8 cellular contexts compared by ENCODE assay signal in genomic region chr5:177472460-177473441, GRCh38. TPM values are rescaled to one million over a fixed set of nuclear protein-coding genes. Genes with fewer than 3 reads are reported as not detected.
DNase-seq lines count a peak whose midpoint lies in the region; ATAC-seq and TF ChIP-seq lines count a peak whose summit lies in the region.

No MANE protein-coding gene starts in this region.

- peak overlapping the region; percentile 92 for H3K27ac Mint-ChIP-seq in GM23338
- H3K27ac Mint-ChIP-seq in activated naive CD8-positive, alpha-beta T cell, result peak overlapping the region; percentile 67

- no peaks in the 10 kb centered on the region for H3K9me3 Mint-ChIP-seq in GM23338
- H3K9me3 Mint-ChIP-seq in activated naive CD8-positive, alpha-beta T cell (ENCODE audit: low read depth), result no peaks in the 10 kb centered on the region

- H3K4me3 ChIP-seq in GM23338 (peak overlapping the region; percentile 97), PC-3 (ENCODE audit: low read length) (peak overlapping the region; percentile 90), iPS-15b (ENCODE audit: low read depth, low read length) (peak overlapping the region; percentile 81)

- H3K9me3 ChIP-seq in PC-3 (ENCODE audit: low read length) (no peaks in the 10 kb centered on the region), iPS-15b (ENCODE audit: control insufficient read depth, insufficient read depth, low read length) (no peaks in the 10 kb centered on the region)

- peaks cover 35% of the 10 kb centered on the region for H3F3A ChIP-seq in GM23338 (replicated peaks; ENCODE audit: low read depth)
- no peaks in the 10 kb centered on the region for H3F3A ChIP-seq in PC-3 (ENCODE audit: low read length, unreplicated experiment)

- peaks cover 43% of the 10 kb centered on the region for H3K36me3 Mint-ChIP-seq in GM23338 (ENCODE audit: low read depth)
- no peaks in the 10 kb centered on the region for H3K36me3 Mint-ChIP-seq in activated naive CD8-positive, alpha-beta T cell

- CTCF ChIA-PET in PC-3 (lab: Charles Lee), result interaction anchor here (0.5 to 0.7 kb wide), 4 partner anchors 24 to 100 kb away, joined by 3 to 7 read pairs (median 5); partner anchors contain the start of gene DDX41

- TF ChIP-seq CTCF in GM23338 (conservative IDR thresholded peaks at IDR 0.05; ENCODE audit: low read depth in 2 of 2) (no peak), PC-3 (conservative IDR thresholded peaks at IDR 0.05; ENCODE audit: low read depth, low read length) (no peak)

- H3K4me3 Mint-ChIP-seq in GM23338, result peak overlapping the region; percentile 83
- peak overlapping the region; percentile 81 for H3K4me3 Mint-ChIP-seq in activated naive CD8-positive, alpha-beta T cell

- peaks cover 50% of the 10 kb centered on the region for H3K79me2 ChIP-seq in GM23338 (replicated peaks; ENCODE audit: insufficient read depth)
- H3K79me2 ChIP-seq in PC-3 (ENCODE audit: low read length), result peaks cover 34% of the 10 kb centered on the region

- BruUV-seq in PC-3 (replicated peaks; lab: Mats Ljungman, UMichigan), result TSS peak; percentile 36

- peaks cover 30% of the 10 kb centered on the region for H3K27me3 Mint-ChIP-seq in GM23338 (ENCODE audit: insufficient read depth, low read depth, poor library complexity)
- no peaks in the 10 kb centered on the region for H3K27me3 Mint-ChIP-seq in activated naive CD8-positive, alpha-beta T cell

- ATAC-seq in GM23338, result peak; percentile 8
- ATAC-seq in PC-3, result peak; percentile 53
- no peak for ATAC-seq in HG02840 (IDR thresholded peaks at IDR 0.05; ENCODE audit: low FRiP score, unreplicated experiment)

- peak; percentile 72 for DNase-seq in DMS53 (lab: John Stamatoyannopoulos, UW)
- peak; percentile 62 for DNase-seq in GM23338 (ENCODE audit: low spot score)
- peak; percentile 44 for DNase-seq in PC-3
- peak; percentile 73 for DNase-seq in stimulated activated CD4-positive, alpha-beta T cell treated with anti-CD3 and anti-CD28 coated beads, Interleukin-15, amount 100 ng/mL, for 24 hours
- no peak for DNase-seq in NCI-H1694 (lab: John Stamatoyannopoulos, UW)

- H3K9me2 ChIP-seq in GM23338 (ENCODE audit: insufficient read depth), result no peaks in the 10 kb centered on the region
- no peaks in the 10 kb centered on the region for H3K9me2 ChIP-seq in PC-3 (replicated peaks; ENCODE audit: low read length)

- H4K20me1 ChIP-seq in GM23338 (replicated peaks; ENCODE audit: insufficient read depth) (peaks cover 37% of the 10 kb centered on the region), PC-3 (ENCODE audit: low read length) (peaks cover 36% of the 10 kb centered on the region; the same call in 1 of the 2 replicates)

- H3K27me3 ChIP-seq in GM23338 (ENCODE audit: insufficient read depth), result no peaks in the 10 kb centered on the region
- no peaks in the 10 kb centered on the region for H3K27me3 ChIP-seq in PC-3 (ENCODE audit: low read length)
- no peaks in the 10 kb centered on the region for H3K27me3 ChIP-seq in iPS-15b (ENCODE audit: control insufficient read depth, insufficient read depth, low read length)

- POLR2A ChIA-PET in PC-3 (lab: Charles Lee; ENCODE audit: unreplicated experiment), result interaction anchor here (0.6 to 1.9 kb wide), 2 partner anchors 25 to 45 kb away, joined by 6 read pairs; partner anchors contain the start of gene PDLIM7

- H3K36me3 ChIP-seq in GM23338 (ENCODE audit: insufficient read depth), result peaks cover 15% of the 10 kb centered on the region; the same call in 1 of the 2 replicates
- H3K36me3 ChIP-seq in PC-3 (ENCODE audit: low read depth, low read length), result peaks cover 4% of the 10 kb centered on the region; the same call in 1 of the 2 replicates
- H3K36me3 ChIP-seq in iPS-15b (ENCODE audit: control insufficient read depth, insufficient read depth, low read length), result peaks cover 28% of the 10 kb centered on the region

- H3K4me1 ChIP-seq in GM23338 (ENCODE audit: insufficient read depth) (peaks cover 54% of the 10 kb centered on the region), PC-3 (ENCODE audit: insufficient read depth, low read length) (peaks cover 21% of the 10 kb centered on the region), iPS-15b (ENCODE audit: control insufficient read depth, insufficient read depth, low read length) (peaks cover 30% of the 10 kb centered on the region)

- H3K4me1 Mint-ChIP-seq in GM23338, result peaks cover 59% of the 10 kb centered on the region
- H3K4me1 Mint-ChIP-seq in activated naive CD8-positive, alpha-beta T cell (ENCODE audit: low read depth), result peaks cover 44% of the 10 kb centered on the region

- H3K27ac ChIP-seq in GM23338 (ENCODE audit: low read depth) (peak overlapping the region; percentile 55; the same call in 1 of the 2 replicates), PC-3 (ENCODE audit: low read length) (no peak overlapping the region)

- no peak overlapping the region for H2AFZ ChIP-seq in GM23338
- H2AFZ ChIP-seq in PC-3 (ENCODE audit: low read length), result peak overlapping the region; percentile 60

- intact Hi-C loops in PC-3 (cut with micrococcal nuclease), result loop anchor here (2.0 kb wide), 1 partner anchor 16 kb away; no protein-coding TSS in a partner anchor

- H3K4me2 ChIP-seq in GM23338 (peak overlapping the region; percentile 92), PC-3 (ENCODE audit: low read length) (peak overlapping the region; percentile 98)

- H3K9ac ChIP-seq in PC-3 (ENCODE audit: low read length) (peak overlapping the region; percentile 68), iPS-15b (ENCODE audit: low read depth, low read length) (peak overlapping the region; percentile 83)

TF ChIP-seq in GM23338, 12 proteins besides CTCF, POLR2A, EP300 and RAD21:
- no peak for TF ChIP-seq STAT1 (IDR thresholded peaks at IDR 0.05; ENCODE audit: unreplicated experiment)
- TF ChIP-seq POLR2AphosphoS5 (IDR thresholded peaks at IDR 0.05; ENCODE audit: low read depth), result peak; percentile 49

RNA-seq across cellular contexts. Expression of gene DBN1, which starts 0.7 kb away (rescaled TPM):
- 242 and 290 TPM in 2 replicates for total RNA-seq in GM23338 (2014; rRNA removed; shearing (Covaris generic))
- 102 and 106 TPM in 2 replicates for polyA plus RNA-seq in GM23338 (2016; fragmentation: Nextera tagmentation; extraction: Ambion mirVana)
- total RNA-seq in PC-3 (2014; rRNA removed), result 127 and 207 TPM in 2 replicates

RNA-seq across cellular contexts. Expression of gene PDLIM7, which starts 24.7 kb away (rescaled TPM):
- 73.0 and 94.7 TPM in 2 replicates for total RNA-seq in GM23338 (2014; rRNA removed; shearing (Covaris generic))
- 128 TPM in 2 replicates for polyA plus RNA-seq in GM23338 (2016; fragmentation: Nextera tagmentation; extraction: Ambion mirVana)
- 159 and 195 TPM in 2 replicates for total RNA-seq in PC-3 (2014; rRNA removed)

RNA-seq across cellular contexts. Expression of gene PRR7, which starts 26.1 kb away (rescaled TPM):
- 6.4 and 9.7 TPM in 2 replicates for total RNA-seq in GM23338 (2014; rRNA removed; shearing (Covaris generic))
- 7.6 and 7.7 TPM in 2 replicates for polyA plus RNA-seq in GM23338 (2016; fragmentation: Nextera tagmentation; extraction: Ambion mirVana)
- total RNA-seq in PC-3 (2014; rRNA removed), result 40.6 and 47.2 TPM in 2 replicates

RNA-seq across cellular contexts. Expression of gene DOK3, which starts 36.9 kb away (rescaled TPM):
- 4.9 and 11.1 TPM in 2 replicates for total RNA-seq in GM23338 (2014; rRNA removed; shearing (Covaris generic))
- polyA plus RNA-seq in GM23338 (2016; fragmentation: Nextera tagmentation; extraction: Ambion mirVana), result 2.2 and 2.8 TPM in 2 replicates
- 6.2 and 11.7 TPM in 2 replicates for total RNA-seq in PC-3 (2014; rRNA removed)

RNA-seq across cellular contexts. Expression of gene DDX41, which starts 44.0 kb away (rescaled TPM):
- 115 and 139 TPM in 2 replicates for total RNA-seq in GM23338 (2014; rRNA removed; shearing (Covaris generic))
- 67.1 and 73.4 TPM in 2 replicates for polyA plus RNA-seq in GM23338 (2016; fragmentation: Nextera tagmentation; extraction: Ambion mirVana)
- 260 and 318 TPM in 2 replicates for total RNA-seq in PC-3 (2014; rRNA removed)
